In genomic region chr17:38427160-38427949, GRCh38 we compare ENCODE assay signal across 8 cellular contexts. TPM values are rescaled to one million over a fixed set of nuclear protein-coding genes. Genes with fewer than 3 reads are reported as not detected.
DNase-seq lines count a peak whose midpoint lies in the region; ATAC-seq and TF ChIP-seq lines count a peak whose summit lies in the region.

No MANE protein-coding gene starts in this region.

- H3K4me3 ChIP-seq in GM12875 (ENCODE audit: low read depth, low read length) (peak overlapping the region; percentile 7), fibroblast of the aortic adventitia (ENCODE audit: low read depth, low read length) (peak overlapping the region; percentile 81), skeletal muscle cell (ENCODE audit: low read depth, low read length) (peak overlapping the region; percentile 84)

- peaks cover 14% of the 10 kb centered on the region for H3K4me1 Mint-ChIP-seq in T-helper 17 cell

- ATAC-seq in T-helper 17 cell = no peak
- no peak for ATAC-seq in HG02870 (IDR thresholded peaks at IDR 0.05; ENCODE audit: unreplicated experiment)

- H3K27me3 Mint-ChIP-seq in T-helper 17 cell = peaks cover 35% of the 10 kb centered on the region

- peak overlapping the region; percentile 79 for H3K4me3 Mint-ChIP-seq in T-helper 17 cell

- TF ChIP-seq CTCF in GM12875 (IDR thresholded peaks at IDR 0.05; ENCODE audit: borderline replicate concordance, insufficient read depth, low read depth, low read length) (no peak), fibroblast of the aortic adventitia (IDR thresholded peaks at IDR 0.05; ENCODE audit: insufficient read depth, low read length) (no peak)

- no peaks in the 10 kb centered on the region for H3K9me3 ChIP-seq in T-helper 17 cell (ENCODE audit: control insufficient read depth, low read length, poor library complexity, severe bottlenecking)

- H3K27ac Mint-ChIP-seq in T-helper 17 cell = peak overlapping the region; percentile 51

- peaks cover 2% of the 10 kb centered on the region for H3K36me3 Mint-ChIP-seq in T-helper 17 cell (ENCODE audit: low read depth)

- no peak for DNase-seq in T-helper 17 cell
- DNase-seq in fibroblast of the aortic adventitia (ENCODE audit: low read depth) = no peak
- DNase-seq in skeletal muscle cell (ENCODE audit: low read depth) = no peak
- no peak for DNase-seq in NCI-H1048 (lab: John Stamatoyannopoulos, UW)
- no peak for DNase-seq in NCI-H1105 treated with DMSO at 0.1 percent for 48 hours (lab: John Stamatoyannopoulos, UW)
- DNase-seq in activated CD4-positive, alpha-beta T cell treated with anti-CD3 and anti-CD28 coated beads, Interleukin-2, amount 50 U/mL, for 4 hours = no peak

RNA-seq across cellular contexts. Expression of gene ARHGAP23, which starts 0.9 kb away (rescaled TPM):
- under 1 TPM; 0.39 to 0.47 TPM for total RNA-seq in T-helper 17 cell
- total RNA-seq in fibroblast of the aortic adventitia (ENCODE audit: low replicate concordance) = 36.6 and 38.3 TPM in 2 replicates

Comparison
In these comparisons a context has a peak if more than half of its experiments do, and no peak if none do; other contexts are left out.
1. H3K4me3 ChIP-seq: peak in every context shown above with its lines; median percentile 84 in skeletal muscle cell; 81 in fibroblast of the aortic adventitia; 7 in GM12875.
2. RNA of gene ARHGAP23, which starts 0.9 kb away (total RNA-seq): 36.6 to 38.3 TPM in fibroblast of the aortic adventitia; 0.39 to 0.47 TPM in T-helper 17 cell; every median in the first group is over 10 times any median in the second.